ENCODE assay signal across 1 cellular context in genomic region chr12:130870442-130871285, GRCh38.
TF ChIP-seq lines count a peak whose summit lies in the region.

No MANE protein-coding gene starts in this region.

TF ChIP-seq in HepG2, 621 proteins besides CTCF, POLR2A, EP300 and RAD21 (continued from another document and continues in another):
- TF ChIP-seq POLR2AphosphoS5 (IDR thresholded peaks at IDR 0.05; ENCODE audit: low read depth, low read length) (0 out of 2 replicates have a peak, but pooled peaks have one; percentile 23), ZNF552 (CRISPR knock-in tag; IDR thresholded peaks at IDR 0.05; ENCODE audit: borderline replicate concordance) (no peak), CENPBD1 (CRISPR knock-in tag; IDR thresholded peaks at IDR 0.05; ENCODE audit: borderline replicate concordance, low read depth) (no peak), MYPOP (CRISPR knock-in tag; IDR thresholded peaks at IDR 0.05) (0 out of 2 replicates have a peak, but pooled peaks have one; percentile 26), ATF2 (CRISPR knock-in tag; IDR thresholded peaks at IDR 0.05) (peak; percentile 50; the same call in 1 of the 2 replicates), ZBTB7A (CRISPR knock-in tag; IDR thresholded peaks at IDR 0.05) (no peak), MXD1 (CRISPR knock-in tag; IDR thresholded peaks at IDR 0.05) (peak; percentile 4; the same call in 1 of the 2 replicates), GABPB1 (CRISPR knock-in tag; IDR thresholded peaks at IDR 0.05) (no peak; the same call in 1 of the 2 replicates), NFE2L2 (IDR thresholded peaks at IDR 0.05; ENCODE audit: low read length) (no peak), ZNF619 (CRISPR knock-in tag; IDR thresholded peaks at IDR 0.05) (no peak), ZNF317 (CRISPR knock-in tag; IDR thresholded peaks at IDR 0.05) (no peak), KAT7 (CRISPR knock-in tag; IDR thresholded peaks at IDR 0.05; ENCODE audit: borderline replicate concordance) (no peak), ETV5 (CRISPR knock-in tag; IDR thresholded peaks at IDR 0.05; ENCODE audit: borderline replicate concordance) (peak; percentile 45; the same call in 1 of the 2 replicates), KMT2A (CRISPR knock-in tag; IDR thresholded peaks at IDR 0.05) (peak; percentile 50; the same call in 1 of the 2 replicates), ZNF331 (CRISPR knock-in tag; IDR thresholded peaks at IDR 0.05) (peak; percentile 84), ZNF792 (CRISPR knock-in tag; IDR thresholded peaks at IDR 0.05) (0 out of 2 replicates have a peak, but pooled peaks have one; percentile 54), SUZ12 (IDR thresholded peaks at IDR 0.05; ENCODE audit: low read depth, low read length) (no peak), FOXO4 (CRISPR knock-in tag; conservative IDR thresholded peaks at IDR 0.05) (0 out of 2 replicates have a peak, but pooled peaks have one; percentile 38), DPF2 (CRISPR knock-in tag; IDR thresholded peaks at IDR 0.05; ENCODE audit: borderline replicate concordance, low read depth) (no peak), ZNF691 (CRISPR knock-in tag; IDR thresholded peaks at IDR 0.05; ENCODE audit: borderline replicate concordance, low read depth) (no peak), PAXIP1 (CRISPR knock-in tag; conservative IDR thresholded peaks at IDR 0.05) (no peak), ZIK1 (CRISPR knock-in tag; IDR thresholded peaks at IDR 0.05; ENCODE audit: borderline replicate concordance, low read depth) (no peak), ARID2 (CRISPR knock-in tag; IDR thresholded peaks at IDR 0.05; ENCODE audit: borderline replicate concordance) (no peak), ZBTB42 (CRISPR knock-in tag; IDR thresholded peaks at IDR 0.05) (no peak), PBX3 (CRISPR knock-in tag; IDR thresholded peaks at IDR 0.05; ENCODE audit: borderline replicate concordance) (no peak), ZBTB4 (CRISPR knock-in tag; IDR thresholded peaks at IDR 0.05; ENCODE audit: borderline replicate concordance) (no peak), HDAC1 (CRISPR knock-in tag; IDR thresholded peaks at IDR 0.05) (0 out of 2 replicates have a peak, but pooled peaks have one; percentile 15), ZNF530 (CRISPR knock-in tag; IDR thresholded peaks at IDR 0.05; ENCODE audit: low read depth) (no peak), NCOA2 (CRISPR knock-in tag; IDR thresholded peaks at IDR 0.05) (0 out of 2 replicates have a peak, but pooled peaks have one; percentile 14), HMGXB4 (CRISPR knock-in tag; IDR thresholded peaks at IDR 0.05; ENCODE audit: borderline replicate concordance in 1 of 2, low read depth in 1 of 2) (peak; percentile 69 to 82), ZBTB7B (CRISPR knock-in tag; IDR thresholded peaks at IDR 0.05) (peak; percentile 17; the same call in 1 of the 2 replicates), POLR2G (IDR thresholded peaks at IDR 0.05; ENCODE audit: low read depth, low read length) (peak; percentile 68), ZNF704 (CRISPR knock-in tag; IDR thresholded peaks at IDR 0.05; ENCODE audit: borderline replicate concordance) (no peak), ZBTB8A (CRISPR knock-in tag; IDR thresholded peaks at IDR 0.05; ENCODE audit: borderline replicate concordance, low read depth) (no peak), EHMT2 (IDR thresholded peaks at IDR 0.05; ENCODE audit: borderline replicate concordance, low read depth, low read length) (no peak; the same call in 1 of the 2 replicates), ZSCAN22 (CRISPR knock-in tag; IDR thresholded peaks at IDR 0.05) (no peak), ZNF414 (CRISPR knock-in tag; IDR thresholded peaks at IDR 0.05) (0 out of 2 replicates have a peak, but pooled peaks have one; percentile 38), FIP1L1 (IDR thresholded peaks at IDR 0.05; ENCODE audit: borderline replicate concordance, insufficient read depth, low read depth, low read length) (no peak), JUN (CRISPR knock-in tag; IDR thresholded peaks at IDR 0.05) (no peak), NONO (IDR thresholded peaks at IDR 0.05) (no peak), NONO (CRISPR knock-in tag; conservative IDR thresholded peaks at IDR 0.05) (0 out of 2 replicates have a peak, but pooled peaks have one; percentile 7), TP53 (CRISPR knock-in tag; conservative IDR thresholded peaks at IDR 0.05) (no peak)
